In genomic region chr2:23376972-23377371, GRCh38 we compare ENCODE assay signal across 25 cellular contexts.
"Had no signal": no experiment of that assay in that cellular context is flagged by ENCODE, and none has a peak within 500 bp of the region (broad histone marks: within the 10 kb centered on the region; RNA-seq: fewer than 3 reads in every experiment).

No MANE protein-coding gene starts in this region.

- ATAC-seq: activated CD8-positive, alpha-beta T cell treated with anti-CD3 and anti-CD28 coated beads, Interleukin-2, amount 10 ng/mL, durations not matched to agents 7 days and 5 days; body of pancreas; Panc1; Right ventricle myocardium inferior; WTC11 had no signal

- H3K27me3 ChIP-seq: adrenal gland, body of pancreas had no signal

- H3K27ac ChIP-seq: adrenal gland, body of pancreas had no signal

- H3K4me1 ChIP-seq: body of pancreas had no signal

- H3K36me3 ChIP-seq: adrenal gland had no signal

- H3K4me3 ChIP-seq: adrenal gland, body of pancreas had no signal

- H3K9me3 ChIP-seq: adrenal gland, body of pancreas had no signal

- DNase-seq: activated CD4-positive, alpha-beta T cell treated with anti-CD3 and anti-CD28 coated beads for 48 hours; activated CD4-positive, alpha-beta T cell treated with anti-CD3 and anti-CD28 coated beads, Interleukin-2, amount 50 U/mL, for 4 hours; activated CD4-positive, CD25-positive, alpha-beta regulatory T cell treated with anti-CD3 and anti-CD28 coated beads, Interleukin-2, amount 50 U/mL, for 72 hours; activated CD8-positive, alpha-beta memory T cell treated with anti-CD3 and anti-CD28 coated beads, Interleukin-2, amount 50 U/mL, for 48 hours; activated CD8-positive, alpha-beta T cell treated with anti-CD3 and anti-CD28 coated beads, Interleukin-2, amount 10 ng/mL, durations not matched to agents 7 days and 5 days; activated naive CD4-positive, alpha-beta T cell treated with anti-CD3 and anti-CD28 coated beads, Interleukin-2, amount 50 U/mL, for 16 hours; activated naive CD8-positive, alpha-beta T cell treated with anti-CD3 and anti-CD28 coated beads, Interleukin-2, amount 10 ng/mL, durations not matched to agents 7 days and 5 days; activated T-cell treated with anti-CD3 and anti-CD28 coated beads, Interleukin-2, amount 50 U/mL, for 1 hour; adrenal gland; aorta; body of pancreas; KG1; NCI-H1092; NCI-H1417; NCI-H1930; NCI-H2107; NCI-H2171 treated with DMSO at 0.1 percent for 48 hours; NCI-H510A treated with DMSO at 0.1 percent for 48 hours; NCI-H69; NK-92 treated with Interleukin-12 subunit alpha and Interleukin-12 subunit beta, amount 100 ng/mL, for 24 hours; OCI-M1; RPMI8226 had no signal
